In genomic region chr12:65495233-65495632, GRCh38 we compare ENCODE assay signal across 12 cellular contexts.
DNase-seq lines count a peak whose midpoint lies in the region; ATAC-seq and TF ChIP-seq lines count a peak whose summit lies in the region.
"Had no signal": no experiment of that assay in that cellular context is flagged by ENCODE, and none has a peak within 500 bp of the region (broad histone marks: within the 10 kb centered on the region; RNA-seq: fewer than 3 reads in every experiment).

No MANE protein-coding gene starts in this region.

- peaks cover 2% of the 10 kb centered on the region for H3K9me3 Mint-ChIP-seq in stimulated activated memory B cell treated with anti-CD40 and anti-IgM and Interleukin-4, amounts not matched to agents 10 μg/mL and 1 μg/mL and 100 μg/mL, for 72 hours
- H3K9me3 Mint-ChIP-seq in activated CD8-positive, alpha-beta memory T cell treated with anti-CD3 and anti-CD28 coated beads, Interleukin-2, amount 10 ng/mL, durations not matched to agents 7 days and 5 days (ENCODE audit: low read depth) = no peaks in the 10 kb centered on the region

- no peaks in the 10 kb centered on the region for H3K9me2 ChIP-seq in HCT116 (ENCODE audit: insufficient read depth)

- no peak overlapping the region for H2AFZ ChIP-seq in HCT116 (ENCODE audit: low read depth, low read length, poor library complexity, severe bottlenecking)
- H2AFZ ChIP-seq: parathyroid adenoma had no signal

- H3K4me3 ChIP-seq in HCT116 (replicated peaks in 1 of 2; ENCODE audit: low read depth in 1 of 2, low read length in 2 of 2) (no peak overlapping the region), BE2C (ENCODE audit: low read depth, low read length) (no peak overlapping the region)
- H3K4me3 ChIP-seq: cardiac muscle cell, left lung had no signal

- peak overlapping the region; percentile 87 for H3K27ac ChIP-seq in HCT116 (ENCODE audit: low read depth, low read length)
- no peak overlapping the region for H3K27ac ChIP-seq in RWPE1
- H3K27ac ChIP-seq: left lung, parathyroid adenoma had no signal

- peaks cover 84 to 86% of the 10 kb centered on the region in 2 experiments for H3K4me1 ChIP-seq in HCT116 (ENCODE audit: control insufficient read depth in 1 of 2, insufficient read depth in 2 of 2, low read length in 2 of 2)
- H3K4me1 ChIP-seq in BE2C = no peaks in the 10 kb centered on the region
- H3K4me1 ChIP-seq: parathyroid adenoma had no signal

- H3K27me3 ChIP-seq in HCT116 (ENCODE audit: insufficient read depth, low read length) = no peaks in the 10 kb centered on the region
- H3K27me3 ChIP-seq in BE2C = no peaks in the 10 kb centered on the region
- H3K27me3 ChIP-seq: cardiac muscle cell, left lung had no signal

- H3K9me3 ChIP-seq in HCT116 (ENCODE audit: control insufficient read depth in 1 of 2, insufficient read depth in 1 of 2, low read depth in 1 of 2, low read length in 2 of 2) (no peaks in the 10 kb centered on the region), BE2C (no peaks in the 10 kb centered on the region)
- H3K9me3 ChIP-seq: left lung had no signal

- H3K36me3 Mint-ChIP-seq in stimulated activated memory B cell treated with anti-CD40 and anti-IgM and Interleukin-4, amounts not matched to agents 10 μg/mL and 1 μg/mL and 100 μg/mL, for 72 hours = no peaks in the 10 kb centered on the region
- no peaks in the 10 kb centered on the region for H3K36me3 Mint-ChIP-seq in activated CD8-positive, alpha-beta memory T cell treated with anti-CD3 and anti-CD28 coated beads, Interleukin-2, amount 10 ng/mL, durations not matched to agents 7 days and 5 days

- RAD21 ChIA-PET in HCT116 (lab: Charles Lee; ENCODE audit: low non-redundant PET in 1 of 2, low total read pairs in 2 of 2, uncharacterized antibody in 2 of 2, unreplicated experiment in 2 of 2) = no interaction called here

- H3K79me2 ChIP-seq in HCT116 (ENCODE audit: insufficient read depth, low read length) = peaks cover 21% of the 10 kb centered on the region
- H3K79me2 ChIP-seq: parathyroid adenoma had no signal

- H3K4me1 Mint-ChIP-seq in stimulated activated memory B cell treated with anti-CD40 and anti-IgM and Interleukin-4, amounts not matched to agents 10 μg/mL and 1 μg/mL and 100 μg/mL, for 72 hours = no peaks in the 10 kb centered on the region
- peaks cover 2% of the 10 kb centered on the region for H3K4me1 Mint-ChIP-seq in activated CD8-positive, alpha-beta memory T cell treated with anti-CD3 and anti-CD28 coated beads, Interleukin-2, amount 10 ng/mL, durations not matched to agents 7 days and 5 days

- H3K4me2 ChIP-seq in HCT116 (ENCODE audit: low read length) = peak overlapping the region; percentile 59

- H3K27ac Mint-ChIP-seq in stimulated activated memory B cell treated with anti-CD40 and anti-IgM and Interleukin-4, amounts not matched to agents 10 μg/mL and 1 μg/mL and 100 μg/mL, for 72 hours = no peak overlapping the region
- H3K27ac Mint-ChIP-seq in activated CD8-positive, alpha-beta memory T cell treated with anti-CD3 and anti-CD28 coated beads, Interleukin-2, amount 10 ng/mL, durations not matched to agents 7 days and 5 days = no peak overlapping the region

- CTCF ChIA-PET in HCT116 (lab: Charles Lee) = no interaction called here
- CTCF ChIA-PET in RWPE1 (lab: Yijun Ruan, JAX) = interaction anchor here (0.6 to 0.7 kb wide), 3 partner anchors 18 to 156 kb away, joined by 3 read pairs; no protein-coding TSS in a partner anchor
- CTCF ChIA-PET in activated CD8-positive, alpha-beta memory T cell treated with anti-CD3 and anti-CD28 coated beads, Interleukin-2, amount 10 ng/mL, durations not matched to agents 7 days and 5 days (lab: Charles Lee) = no interaction called here

- peak; percentile 88 for DNase-seq in HCT116 (ENCODE audit: low read depth, low spot score)
- peak; percentile 25 for DNase-seq in RWPE1 (ENCODE audit: low spot score)
- DNase-seq in fibroblast of peridontal ligament (ENCODE audit: extremely low read depth) = peak; percentile 39
- no peak for DNase-seq in activated CD8-positive, alpha-beta memory T cell treated with anti-CD3 and anti-CD28 coated beads, Interleukin-2, amount 10 ng/mL, durations not matched to agents 7 days and 5 days
- DNase-seq in activated T-cell treated with anti-CD3 and anti-CD28 coated beads for 4 hours = no peak
- DNase-seq in BE2C = no peak
- DNase-seq: activated T-cell treated with anti-CD3 and anti-CD28 coated beads, Interleukin-2, amount 50 U/mL, for 1 hour; left lung; stimulated activated CD4-positive, alpha-beta T cell treated with anti-CD3 and anti-CD28 coated beads, Interleukin-2, amount 100 ng/mL, for 48 hours had no signal

- TF ChIP-seq CTCF in HCT116 (IDR thresholded peaks at IDR 0.05 in 2 of 3, conservative IDR thresholded peaks at IDR 0.05 in 1 of 3; ENCODE audit: borderline replicate concordance in 1 of 3, insufficient read depth in 1 of 3, low read depth in 2 of 3, low read length in 2 of 3) = no peak
- no peak for TF ChIP-seq CTCF in RWPE1 (conservative IDR thresholded peaks at IDR 0.05; ENCODE audit: low read depth)
- no peak for TF ChIP-seq CTCF in BE2C (IDR thresholded peaks at IDR 0.05; ENCODE audit: low read depth, low read length)

- ATAC-seq in HCT116 = peak; percentile 86
- ATAC-seq in stimulated activated memory B cell treated with anti-CD40 and anti-IgM and Interleukin-4, amounts not matched to agents 10 μg/mL and 1 μg/mL and 100 μg/mL, for 72 hours = peak; percentile 26
- no peak for ATAC-seq in activated CD8-positive, alpha-beta memory T cell treated with anti-CD3 and anti-CD28 coated beads, Interleukin-2, amount 10 ng/mL, durations not matched to agents 7 days and 5 days
- ATAC-seq: left lung had no signal

- BruUV-seq in HCT116 (replicated peaks; lab: Mats Ljungman, UMichigan) = no TSS peak

- TF ChIP-seq RAD21 in HCT116 (IDR thresholded peaks at IDR 0.05; ENCODE audit: low read depth) = no peak

- peak; percentile 35 for TF ChIP-seq POLR2A in HCT116 (IDR thresholded peaks at IDR 0.05; ENCODE audit: borderline replicate concordance, extremely low read depth, insufficient read depth, insufficient read length)

- H3K36me3 ChIP-seq in HCT116 (ENCODE audit: control insufficient read depth in 1 of 2, insufficient read depth in 2 of 2, low read length in 2 of 2) (peaks cover 0 to 10% of the 10 kb centered on the region in 2 experiments; a peak in 1 of 4 replicates), BE2C (no peaks in the 10 kb centered on the region)
- H3K36me3 ChIP-seq: cardiac muscle cell, left lung had no signal

- no peak overlapping the region for H3K4me3 Mint-ChIP-seq in stimulated activated memory B cell treated with anti-CD40 and anti-IgM and Interleukin-4, amounts not matched to agents 10 μg/mL and 1 μg/mL and 100 μg/mL, for 72 hours
- H3K4me3 Mint-ChIP-seq in activated CD8-positive, alpha-beta memory T cell treated with anti-CD3 and anti-CD28 coated beads, Interleukin-2, amount 10 ng/mL, durations not matched to agents 7 days and 5 days = no peak overlapping the region

- intact Hi-C loops in HCT116 (cut with micrococcal nuclease) = loop anchor here (5.0 kb wide), 2 partner anchors 63 to 183 kb away; no protein-coding TSS in a partner anchor

- H3K9ac ChIP-seq in HCT116 (ENCODE audit: low read length) = peak overlapping the region; percentile 70
- H3K9ac ChIP-seq: parathyroid adenoma had no signal

- POLR2A ChIA-PET in HCT116 (lab: Charles Lee) = interaction anchor here (1.1 to 2.4 kb wide), 5 partner anchors 15 to 189 kb away, joined by 3 to 11 read pairs (median 6); no protein-coding TSS in a partner anchor
- POLR2A ChIA-PET in RWPE1 (lab: Yijun Ruan, JAX; ENCODE audit: low non-redundant PET) = no interaction called here

- peaks cover 10% of the 10 kb centered on the region for H3K27me3 Mint-ChIP-seq in stimulated activated memory B cell treated with anti-CD40 and anti-IgM and Interleukin-4, amounts not matched to agents 10 μg/mL and 1 μg/mL and 100 μg/mL, for 72 hours
- no peaks in the 10 kb centered on the region for H3K27me3 Mint-ChIP-seq in activated CD8-positive, alpha-beta memory T cell treated with anti-CD3 and anti-CD28 coated beads, Interleukin-2, amount 10 ng/mL, durations not matched to agents 7 days and 5 days

- H4K20me1 ChIP-seq in HCT116 (ENCODE audit: insufficient read depth) = no peaks in the 10 kb centered on the region

TF ChIP-seq in HCT116, 20 proteins besides CTCF, POLR2A, EP300 and RAD21:
- TF ChIP-seq SP1 (IDR thresholded peaks at IDR 0.05; ENCODE audit: low read depth) (peak; percentile 88), TCF7L2 (IDR thresholded peaks at IDR 0.05; ENCODE audit: borderline replicate concordance, extremely low read depth, insufficient read depth, insufficient read length) (peak; percentile 64), FOSL1 (IDR thresholded peaks at IDR 0.05; ENCODE audit: low read depth) (peak; percentile 76), YY1 (IDR thresholded peaks at IDR 0.05; ENCODE audit: extremely low read depth, insufficient replicate concordance, low read depth, low read length) (peak; percentile 19), POLR2AphosphoS5 (IDR thresholded peaks at IDR 0.05; ENCODE audit: low read depth, low read length) (peak; percentile 77), EGR1 (IDR thresholded peaks at IDR 0.05; ENCODE audit: low read depth) (no peak), CBX3 (IDR thresholded peaks at IDR 0.05; ENCODE audit: low read depth) (peak; percentile 74), ZFX (IDR thresholded peaks at IDR 0.05) (no peak), MAX (IDR thresholded peaks at IDR 0.05) (peak; percentile 92), SRF (IDR thresholded peaks at IDR 0.05; ENCODE audit: low read depth) (no peak), JUND (IDR thresholded peaks at IDR 0.05) (peak; percentile 86), EZH2 (IDR thresholded peaks at IDR 0.05) (no peak), SIN3A (IDR thresholded peaks at IDR 0.05; ENCODE audit: low read depth) (peak; percentile 88), ELF1 (IDR thresholded peaks at IDR 0.05; ENCODE audit: borderline replicate concordance, low read depth) (no peak)

Comparison
In these comparisons a context has a peak if more than half of its experiments do, and no peak if none do; other contexts are left out.
1. DNase-seq: peak in HCT116 (single experiment), RWPE1 (single experiment) and fibroblast of peridontal ligament (single experiment); none in activated CD8-positive, alpha-beta memory T cell treated with anti-CD3 and anti-CD28 coated beads, Interleukin-2, amount 10 ng/mL, durations not matched to agents 7 days and 5 days (single experiment), activated T-cell treated with anti-CD3 and anti-CD28 coated beads for 4 hours (single experiment) and BE2C (single experiment).